19 cellular contexts compared by ENCODE assay signal in the genomic region with DNA sequence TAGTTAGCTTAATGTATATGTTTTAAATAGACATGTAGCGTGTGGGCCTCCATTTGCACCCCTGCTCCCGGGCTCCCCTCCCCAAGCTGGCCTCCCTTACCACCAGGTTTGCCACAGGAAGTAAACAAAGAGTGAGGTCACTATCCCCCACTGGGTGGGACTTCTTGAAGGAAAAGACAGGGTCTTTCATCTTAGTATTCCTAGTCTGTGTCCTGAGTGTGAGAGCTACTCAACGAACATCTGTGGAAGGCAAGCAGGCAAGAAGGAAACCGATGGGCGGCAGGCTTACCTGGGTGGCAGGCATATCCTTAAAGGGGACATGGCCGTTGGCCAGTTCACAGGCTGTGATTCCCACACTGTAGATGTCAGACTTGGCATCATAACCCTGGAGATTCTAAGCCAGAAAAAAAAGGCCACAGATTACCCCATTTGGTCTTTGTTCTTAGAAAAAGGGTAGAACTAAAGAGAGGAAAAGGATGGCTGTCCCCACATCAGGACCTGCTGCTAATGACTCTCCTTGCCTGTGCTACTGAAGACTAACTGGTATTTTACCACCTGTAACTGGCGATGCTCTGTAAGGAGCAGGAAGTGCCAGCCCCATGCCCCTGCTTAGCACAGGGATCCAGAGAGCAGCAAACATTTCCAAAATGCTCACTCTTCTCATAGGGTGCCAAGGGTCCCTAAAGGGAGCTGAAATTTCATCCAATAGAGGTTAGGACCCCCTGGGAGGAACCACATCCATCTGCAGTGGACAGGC. TPM values are rescaled to one million over a fixed set of nuclear protein-coding genes. Genes with fewer than 3 reads are reported as not detected.
DNase-seq lines count a peak whose midpoint lies in the region; ATAC-seq and TF ChIP-seq lines count a peak whose summit lies in the region.
"Had no signal": no experiment of that assay in that cellular context is flagged by ENCODE, and none has a peak within 500 bp of the region (broad histone marks: within the 10 kb centered on the region; RNA-seq: fewer than 3 reads in every experiment).

No MANE protein-coding gene starts in this region.

- no peak for TF ChIP-seq CTCF in GM23338 (conservative IDR thresholded peaks at IDR 0.05; ENCODE audit: low read depth in 2 of 2)

- H3K27me3 Mint-ChIP-seq in T-helper 1 cell treated with Interleukin-12 subunit alpha and Interleukin-12 subunit beta and Interleukin-4 antibody, amounts not matched to agents 30 μg/mL and 1 μg/mL, for 36 hours (ENCODE audit: low read depth): no peaks in the 10 kb centered on the region
- H3K27me3 Mint-ChIP-seq in GM23338 (ENCODE audit: insufficient read depth, low read depth, poor library complexity): peaks cover 14% of the 10 kb centered on the region
- H3K27me3 Mint-ChIP-seq in activated T-helper 17 cell treated with anti-CD3 and anti-CD28 coated beads, Interleukin-2, amount 50 U/mL, for 72 hours: no peaks in the 10 kb centered on the region
- H3K27me3 Mint-ChIP-seq in naive thymus-derived CD8-positive, alpha-beta T cell: no peaks in the 10 kb centered on the region

- no peaks in the 10 kb centered on the region for H3F3A ChIP-seq in GM23338 (replicated peaks; ENCODE audit: low read depth)

- H3K4me1 ChIP-seq in GM23338 (ENCODE audit: insufficient read depth) (peaks cover 10% of the 10 kb centered on the region), SJCRH30 (no peaks in the 10 kb centered on the region)
- H3K4me1 ChIP-seq: BE2C, SJSA1 had no signal

- no peak overlapping the region for H3K4me3 ChIP-seq in GM23338
- no peak overlapping the region for H3K4me3 ChIP-seq in SJCRH30
- H3K4me3 ChIP-seq: SJSA1, smooth muscle cell, thoracic aorta had no signal

- H3K4me3 Mint-ChIP-seq in T-helper 1 cell treated with Interleukin-12 subunit alpha and Interleukin-12 subunit beta and Interleukin-4 antibody, amounts not matched to agents 30 μg/mL and 1 μg/mL, for 36 hours: peak overlapping the region; percentile 62
- H3K4me3 Mint-ChIP-seq in GM23338: no peak overlapping the region
- peak overlapping the region; percentile 44 for H3K4me3 Mint-ChIP-seq in activated T-helper 17 cell treated with anti-CD3 and anti-CD28 coated beads, Interleukin-2, amount 50 U/mL, for 72 hours
- H3K4me3 Mint-ChIP-seq in naive thymus-derived CD8-positive, alpha-beta T cell: peak overlapping the region; percentile 69 to 98 (median 82)

- H3K27me3 ChIP-seq in GM23338 (ENCODE audit: insufficient read depth) (no peaks in the 10 kb centered on the region), SJCRH30 (no peaks in the 10 kb centered on the region)
- H3K27me3 ChIP-seq: BE2C, SJSA1 had no signal

- H3K27ac ChIP-seq in GM23338 (ENCODE audit: low read depth) (0 out of 2 replicates have a peak overlapping the region, but pooled peaks have one; percentile 45), SJCRH30 (no peak overlapping the region)
- H3K27ac ChIP-seq: 22Rv1, SJSA1, thoracic aorta had no signal

- DNase-seq in T-helper 1 cell: no peak
- DNase-seq in GM23338 (ENCODE audit: low spot score): no peak
- peak in 3 of 10 donors; percentile 30 to 41 (median 40) for DNase-seq in naive thymus-derived CD8-positive, alpha-beta T cell
- DNase-seq in stimulated activated CD4-positive, alpha-beta T cell treated with anti-CD3 and anti-CD28 coated beads, Interleukin-2, amount 100 ng/mL, for 48 hours: no peak
- DNase-seq in SJCRH30: no peak
- DNase-seq: BE2C; hippocampal formation; Karpas-422; NCI-H1092 treated with DMSO at 0.1 percent for 48 hours; NCI-H524 treated with DMSO at 0.1 percent for 48 hours; stimulated activated CD8-positive, alpha-beta memory T cell treated with anti-CD3 and anti-CD28 coated beads, Interleukin-4, amount 100 ng/mL, for 48 hours; T-helper 9 cell had no signal

- no peak for ATAC-seq in GM23338
- no peak for ATAC-seq in activated T-helper 17 cell treated with anti-CD3 and anti-CD28 coated beads, Interleukin-2, amount 50 U/mL, for 72 hours (replicated peaks)
- ATAC-seq in naive thymus-derived CD8-positive, alpha-beta T cell: peak; percentile 15 to 22
- ATAC-seq in HG03175 (IDR thresholded peaks at IDR 0.05; ENCODE audit: unreplicated experiment): no peak

- H3K27ac Mint-ChIP-seq in T-helper 1 cell treated with Interleukin-12 subunit alpha and Interleukin-12 subunit beta and Interleukin-4 antibody, amounts not matched to agents 30 μg/mL and 1 μg/mL, for 36 hours: peak overlapping the region; percentile 75
- no peak overlapping the region; the same call in 1 of the 2 replicates for H3K27ac Mint-ChIP-seq in GM23338
- peak overlapping the region; percentile 73 for H3K27ac Mint-ChIP-seq in activated T-helper 17 cell treated with anti-CD3 and anti-CD28 coated beads, Interleukin-2, amount 50 U/mL, for 72 hours
- peak overlapping the region; percentile 75 to 99 (median 95) for H3K27ac Mint-ChIP-seq in naive thymus-derived CD8-positive, alpha-beta T cell

- no peaks in the 10 kb centered on the region for H3K9me3 ChIP-seq in SJCRH30 (replicated peaks)
- H3K9me3 ChIP-seq: BE2C, SJSA1, thoracic aorta had no signal

- no peaks in the 10 kb centered on the region; the same call in none of the 2 replicates for H4K20me1 ChIP-seq in GM23338 (replicated peaks; ENCODE audit: insufficient read depth)

- no peak overlapping the region for H3K4me2 ChIP-seq in GM23338
- H3K4me2 ChIP-seq: smooth muscle cell had no signal

- no peaks in the 10 kb centered on the region for H3K9me3 Mint-ChIP-seq in T-helper 1 cell treated with Interleukin-12 subunit alpha and Interleukin-12 subunit beta and Interleukin-4 antibody, amounts not matched to agents 30 μg/mL and 1 μg/mL, for 36 hours
- no peaks in the 10 kb centered on the region for H3K9me3 Mint-ChIP-seq in GM23338
- H3K9me3 Mint-ChIP-seq in activated T-helper 17 cell treated with anti-CD3 and anti-CD28 coated beads, Interleukin-2, amount 50 U/mL, for 72 hours: no peaks in the 10 kb centered on the region
- peaks cover 0 to 3% (median 0%) of the 10 kb centered on the region in 9 donors for H3K9me3 Mint-ChIP-seq in naive thymus-derived CD8-positive, alpha-beta T cell

- peaks cover 2% of the 10 kb centered on the region; the same call in 1 of the 2 replicates for H3K79me2 ChIP-seq in GM23338 (replicated peaks; ENCODE audit: insufficient read depth)

- H3K4me1 Mint-ChIP-seq in T-helper 1 cell treated with Interleukin-12 subunit alpha and Interleukin-12 subunit beta and Interleukin-4 antibody, amounts not matched to agents 30 μg/mL and 1 μg/mL, for 36 hours (ENCODE audit: low read depth): peaks cover 69% of the 10 kb centered on the region
- H3K4me1 Mint-ChIP-seq in GM23338: peaks cover 23% of the 10 kb centered on the region
- peaks cover 39% of the 10 kb centered on the region for H3K4me1 Mint-ChIP-seq in activated T-helper 17 cell treated with anti-CD3 and anti-CD28 coated beads, Interleukin-2, amount 50 U/mL, for 72 hours
- peaks cover 44 to 87% (median 85%) of the 10 kb centered on the region in 4 donors for H3K4me1 Mint-ChIP-seq in naive thymus-derived CD8-positive, alpha-beta T cell

- H2AFZ ChIP-seq in GM23338: no peak overlapping the region

- H3K36me3 ChIP-seq in GM23338 (ENCODE audit: insufficient read depth) (no peaks in the 10 kb centered on the region; the same call in 1 of the 2 replicates), SJCRH30 (peaks cover 2% of the 10 kb centered on the region)

- POLR2A ChIA-PET in naive thymus-derived CD8-positive, alpha-beta T cell (lab: Charles Lee): interaction anchor here (0.7 to 18.5 kb wide), 18 partner anchors 9 to 281 kb away, joined by 3 to 1071 read pairs (median 6); a partner anchor contains a TSS

- H3K9me2 ChIP-seq in GM23338 (ENCODE audit: insufficient read depth): no peaks in the 10 kb centered on the region

- peaks cover 46% of the 10 kb centered on the region for H3K36me3 Mint-ChIP-seq in T-helper 1 cell treated with Interleukin-12 subunit alpha and Interleukin-12 subunit beta and Interleukin-4 antibody, amounts not matched to agents 30 μg/mL and 1 μg/mL, for 36 hours (ENCODE audit: low read depth)
- peaks cover 48% of the 10 kb centered on the region for H3K36me3 Mint-ChIP-seq in GM23338 (ENCODE audit: low read depth)
- peaks cover 52% of the 10 kb centered on the region for H3K36me3 Mint-ChIP-seq in activated T-helper 17 cell treated with anti-CD3 and anti-CD28 coated beads, Interleukin-2, amount 50 U/mL, for 72 hours (ENCODE audit: low read depth)
- peaks cover 0 to 29% (median 4%) of the 10 kb centered on the region in 3 donors for H3K36me3 Mint-ChIP-seq in naive thymus-derived CD8-positive, alpha-beta T cell

TF ChIP-seq in GM23338, 12 proteins besides CTCF, POLR2A, EP300 and RAD21:
- TF ChIP-seq CREB1 (CRISPR knock-in tag; IDR thresholded peaks at IDR 0.05; ENCODE audit: low read depth) (no peak), ZNF331 (CRISPR knock-in tag; IDR thresholded peaks at IDR 0.05; ENCODE audit: low read depth) (no peak), STAT1 (IDR thresholded peaks at IDR 0.05; ENCODE audit: unreplicated experiment) (no peak)
TF ChIP-seq in GM23338: peak in this region for 0.

RNA-seq across cellular contexts. Expression of a gene that starts 6.6 kb away (rescaled TPM):
- total RNA-seq in GM23338 (2014; rRNA removed; shearing (Covaris generic)): 98.8 and 119 TPM in 2 replicates
- 105 and 107 TPM in 2 replicates for polyA plus RNA-seq in GM23338 (2016; fragmentation: Nextera tagmentation; extraction: Ambion mirVana)
- 100 to 1,000 TPM; 101 to 144 TPM for total RNA-seq in activated T-helper 17 cell treated with anti-CD3 and anti-CD28 coated beads, Interleukin-2, amount 50 U/mL, for 72 hours
- total RNA-seq in naive thymus-derived CD8-positive, alpha-beta T cell: 100 to 1,000 TPM; 936 to 980 TPM
- polyA plus RNA-seq in naive thymus-derived CD8-positive, alpha-beta T cell: 100 to 1,000 TPM; 390 to 700 (median 632) TPM
- 23.1 and 23.2 TPM in 2 replicates for total RNA-seq in SJCRH30 (2014; rRNA removed; shearing (Covaris generic))

RNA-seq across cellular contexts. Expression of a gene that starts 35.1 kb away (rescaled TPM):
- 21.2 and 28.8 TPM in 2 replicates for total RNA-seq in GM23338 (2014; rRNA removed; shearing (Covaris generic))
- polyA plus RNA-seq in GM23338 (2016; fragmentation: Nextera tagmentation; extraction: Ambion mirVana): 17.8 and 18.0 TPM in 2 replicates
- 10 to 100 TPM; 49.0 to 56.8 TPM for total RNA-seq in activated T-helper 17 cell treated with anti-CD3 and anti-CD28 coated beads, Interleukin-2, amount 50 U/mL, for 72 hours
- 10 to 100 TPM; 57.0 to 57.1 TPM for total RNA-seq in naive thymus-derived CD8-positive, alpha-beta T cell
- 10 to 100 TPM; 17.8 to 24.5 (median 23.6) TPM for polyA plus RNA-seq in naive thymus-derived CD8-positive, alpha-beta T cell
- total RNA-seq in SJCRH30 (2014; rRNA removed; shearing (Covaris generic)): 16.8 and 23.2 TPM in 2 replicates

Comparison
In these comparisons a context has a peak if more than half of its experiments do, and no peak if none do; other contexts are left out.
1. ATAC-seq: peak in naive thymus-derived CD8-positive, alpha-beta T cell (2 of 2); none in GM23338 (single experiment), activated T-helper 17 cell treated with anti-CD3 and anti-CD28 coated beads, Interleukin-2, amount 50 U/mL, for 72 hours (single experiment) and HG03175 (single experiment).